Comparison of ENCODE assay signal across 18 cellular contexts in the genomic region with DNA sequence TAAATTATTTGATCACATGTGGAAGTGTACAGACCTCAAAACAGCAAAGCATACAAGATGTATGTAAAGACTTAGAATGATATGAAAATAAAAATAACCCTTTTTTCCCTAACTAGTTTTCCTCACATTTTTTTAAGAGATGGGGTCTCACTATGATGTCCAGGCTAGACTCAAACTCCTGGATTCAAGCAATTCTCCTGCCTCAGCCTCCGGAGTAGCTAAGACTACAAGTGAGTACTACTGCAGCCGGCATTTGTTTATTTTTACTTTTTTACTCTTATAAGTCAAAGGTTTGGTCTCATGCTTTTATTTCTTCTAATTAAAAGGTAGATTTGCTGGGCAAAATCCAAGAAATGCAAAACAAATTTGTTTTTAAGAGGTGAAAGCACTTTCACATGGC.
DNase-seq lines count a peak whose midpoint lies in the region; ATAC-seq, FAIRE-seq and TF ChIP-seq lines count a peak whose summit lies in the region.
"Had no signal": no experiment of that assay in that cellular context is flagged by ENCODE, and none has a peak within 500 bp of the region (broad histone marks: within the 10 kb centered on the region; RNA-seq: fewer than 3 reads in every experiment).

No MANE protein-coding gene starts in this region.

- CTCF ChIA-PET in HepG2 (lab: Yijun Ruan, JAX; ENCODE audit: low intra/inter-chr PET ratio, low total read pairs) (no interaction called here), K562 (lab: Yijun Ruan, JAX; ENCODE audit: low intra/inter-chr PET ratio) (no interaction called here)
- CTCF ChIA-PET in CD8-positive, alpha-beta memory T cell (lab: Charles Lee) = no interaction called here

- H3K9ac ChIP-seq in HepG2 (ENCODE audit: insufficient read depth, low read depth, low read length) (no peak overlapping the region), K562 (ENCODE audit: insufficient read depth in 1 of 2, low read depth in 2 of 2, low read length in 2 of 2) (no peak overlapping the region)

- TF ChIP-seq RAD21 in HepG2 (CRISPR knock-in tag; IDR thresholded peaks at IDR 0.05) = no peak
- TF ChIP-seq RAD21 in K562 (CRISPR knock-in tag; conservative IDR thresholded peaks at IDR 0.05 in 1 of 2, IDR thresholded peaks at IDR 0.05 in 1 of 2) = no peak

- no peak overlapping the region for H3K27ac ChIP-seq in HepG2 (ENCODE audit: extremely low read length, insufficient read depth, low read length)
- H3K27ac ChIP-seq in right lobe of liver = no peak overlapping the region
- no peak overlapping the region for H3K27ac ChIP-seq in K562 (ENCODE audit: extremely low read depth, low read depth, low read length)
- peak overlapping the region in 11 of 21 experiments; percentile 2 to 71 (median 42) for H3K27ac ChIP-seq in skin epidermis
- no peak overlapping the region for H3K27ac ChIP-seq in CD8-positive, alpha-beta memory T cell (ENCODE audit: low read depth, low read length)

- H3K27me3 ChIP-seq in HepG2 (ENCODE audit: control insufficient read depth in 1 of 2, insufficient read depth in 2 of 2, low read length in 2 of 2) (no peaks in the 10 kb centered on the region), right lobe of liver (no peaks in the 10 kb centered on the region), K562 (ENCODE audit: control insufficient read depth in 2 of 2, insufficient read depth in 2 of 2, low read length in 2 of 2) (no peaks in the 10 kb centered on the region)
- H3K27me3 ChIP-seq in CD8-positive, alpha-beta memory T cell (ENCODE audit: insufficient read depth, low read length, poor library complexity, severe bottlenecking) = no peaks in the 10 kb centered on the region

- BruUV-seq in HepG2 (replicated peaks; lab: Mats Ljungman, UMichigan) (no TSS peak), K562 (replicated peaks; lab: Mats Ljungman, UMichigan) (no TSS peak)

- H4K20me1 ChIP-seq in HepG2 (ENCODE audit: insufficient read depth, low read length) (no peaks in the 10 kb centered on the region), K562 (replicated peaks; ENCODE audit: control insufficient read depth, insufficient read depth, low read length) (peaks cover 12% of the 10 kb centered on the region)

- TF ChIP-seq CTCF in HepG2 (CRISPR knock-in tag; IDR thresholded peaks at IDR 0.05) (no peak), right lobe of liver (IDR thresholded peaks at IDR 0.05) (no peak), K562 (IDR thresholded peaks at IDR 0.05 in 2 of 3, conservative IDR thresholded peaks at IDR 0.05 in 1 of 3; ENCODE audit: insufficient read depth in 2 of 3, low read depth in 1 of 3, low read length in 3 of 3) (no peak), lower leg skin (IDR thresholded peaks at IDR 0.05) (no peak)

- H3K9me3 ChIP-seq in HepG2 (ENCODE audit: low read length) (no peaks in the 10 kb centered on the region), right lobe of liver (no peaks in the 10 kb centered on the region), K562 (replicated peaks; ENCODE audit: control insufficient read depth, insufficient read depth, low read depth, low read length) (no peaks in the 10 kb centered on the region)
- no peaks in the 10 kb centered on the region for H3K9me3 ChIP-seq in CD8-positive, alpha-beta memory T cell (ENCODE audit: low read length)

- H3K36me3 Mint-ChIP-seq in CD8-positive, alpha-beta memory T cell = peaks cover 12 to 19% (median 16%) of the 10 kb centered on the region in 3 donors

- H3K79me2 ChIP-seq in HepG2 (ENCODE audit: insufficient read depth, low read length) = no peaks in the 10 kb centered on the region
- peaks cover 96% of the 10 kb centered on the region for H3K79me2 ChIP-seq in K562 (ENCODE audit: control insufficient read depth, insufficient read depth, low read length)

- peaks cover 14 to 21% (median 17%) of the 10 kb centered on the region in 3 donors for H3K4me1 Mint-ChIP-seq in CD8-positive, alpha-beta memory T cell
- H3K4me1 Mint-ChIP-seq: H9 had no signal

- no peak overlapping the region for H2AFZ ChIP-seq in HepG2 (ENCODE audit: low read length)
- H2AFZ ChIP-seq in K562 (ENCODE audit: low read depth, low read length) = no peak overlapping the region

- FAIRE-seq in HepG2 (lab: Jason Lieb, UNC) = no peak
- no peak for FAIRE-seq in K562 (lab: Jason Lieb, UNC)
- FAIRE-seq: D721Med, G401.6 had no signal

- H3K27me3 Mint-ChIP-seq in CD8-positive, alpha-beta memory T cell = no peaks in the 10 kb centered on the region
- H3K27me3 Mint-ChIP-seq: CD4-positive, alpha-beta memory T cell had no signal

- intact Hi-C loops in HepG2 (cut with micrococcal nuclease; ENCODE audit: unreplicated experiment) = no loop called here
- intact Hi-C loops in right lobe of liver (cut with DNase I) = no loop called here
- intact Hi-C loops in K562 (cut with micrococcal nuclease) = no loop called here
- intact Hi-C loops in lower leg skin (cut with DNase I; ENCODE audit: low total_unique reads) = no loop called here

- H3K4me3 Mint-ChIP-seq in CD8-positive, alpha-beta memory T cell = no peak overlapping the region
- H3K4me3 Mint-ChIP-seq: H9 had no signal

- TF ChIP-seq POLR2A in HepG2 (IDR thresholded peaks at IDR 0.05; ENCODE audit: insufficient read depth in 1 of 2, low read depth in 2 of 2, low read length in 2 of 2) = no peak
- no peak for TF ChIP-seq POLR2A in right lobe of liver (IDR thresholded peaks at IDR 0.05)
- TF ChIP-seq POLR2A in K562 (conservative IDR thresholded peaks at IDR 0.05) = no peak
- TF ChIP-seq POLR2A in lower leg skin (IDR thresholded peaks at IDR 0.05) = no peak

- POLR2A ChIA-PET in HepG2 (lab: Yijun Ruan, JAX) (no interaction called here), K562 (lab: Yijun Ruan, JAX) (interaction anchor here (1.1 to 1.6 kb wide), 2 partner anchors 21 to 23 kb away, joined by 3 to 4 read pairs; no protein-coding TSS in a partner anchor)
- POLR2A ChIA-PET in CD8-positive, alpha-beta memory T cell (lab: Charles Lee) = no interaction called here

- H3K4me3 ChIP-seq in HepG2 (replicated peaks in 1 of 3; ENCODE audit: insufficient read depth in 1 of 3, low read depth in 2 of 3, low read length in 3 of 3) = no peak overlapping the region
- H3K4me3 ChIP-seq in right lobe of liver = no peak overlapping the region
- no peak overlapping the region for H3K4me3 ChIP-seq in K562
- no peak overlapping the region for H3K4me3 ChIP-seq in skin epidermis
- H3K4me3 ChIP-seq in lower leg skin (ENCODE audit: low read depth, poor library complexity, severe bottlenecking) = no peak overlapping the region
- H3K4me3 ChIP-seq in CD8-positive, alpha-beta memory T cell (ENCODE audit: low read length) = no peak overlapping the region

- peak overlapping the region in 1 of 8 donors; percentile 11 for H3K27ac Mint-ChIP-seq in CD8-positive, alpha-beta memory T cell
- H3K27ac Mint-ChIP-seq: CD4-positive, alpha-beta memory T cell; H9 had no signal

- TF ChIP-seq EP300 in HepG2 (IDR thresholded peaks at IDR 0.05; ENCODE audit: low read depth in 2 of 2, low read length in 2 of 2) (no peak), HepG2 (CRISPR knock-in tag; IDR thresholded peaks at IDR 0.05; ENCODE audit: borderline replicate concordance) (no peak), K562 (IDR thresholded peaks at IDR 0.05; ENCODE audit: low read length) (no peak)

- H3K4me1 ChIP-seq in HepG2 (ENCODE audit: insufficient read depth, low read length) (no peaks in the 10 kb centered on the region), right lobe of liver (peaks cover 0 to 13% (median 0%) of the 10 kb centered on the region in 4 donors), K562 (replicated peaks in 1 of 2; ENCODE audit: control insufficient read depth in 2 of 2, insufficient read depth in 2 of 2, low read length in 2 of 2) (peaks cover 17 to 37% of the 10 kb centered on the region in 2 experiments; a peak in 4 of 5 replicates)
- peaks cover 13% of the 10 kb centered on the region for H3K4me1 ChIP-seq in CD8-positive, alpha-beta memory T cell (ENCODE audit: insufficient read depth, low read length)

- H3K4me2 ChIP-seq in HepG2 (ENCODE audit: low read depth, low read length) (no peak overlapping the region), K562 (ENCODE audit: insufficient read depth, low read length) (no peak overlapping the region)

- H3K36me3 ChIP-seq in HepG2 (replicated peaks in 1 of 2; ENCODE audit: control insufficient read depth in 1 of 2, insufficient read depth in 2 of 2, low read length in 2 of 2) (no peaks in the 10 kb centered on the region), right lobe of liver (no peaks in the 10 kb centered on the region), K562 (ENCODE audit: control insufficient read depth, insufficient read depth, low read length) (peaks cover 40% of the 10 kb centered on the region; the same call in 2 of the 3 replicates)
- H3K36me3 ChIP-seq in CD8-positive, alpha-beta memory T cell (ENCODE audit: insufficient read depth, low read length) = no peaks in the 10 kb centered on the region

- no peak for ATAC-seq in HepG2
- ATAC-seq in right lobe of liver = no peak
- ATAC-seq in K562 = no peak
- ATAC-seq in HG03460 (IDR thresholded peaks at IDR 0.05; ENCODE audit: unreplicated experiment) = no peak

- no peak for DNase-seq in HepG2 (ENCODE audit: low spot score)
- DNase-seq in right lobe of liver = no peak
- no peak for DNase-seq in K562 (ENCODE audit: extremely low read depth in 1 of 4, low spot score in 3 of 4)
- no peak for DNase-seq in lower leg skin (ENCODE audit: low spot score in 2 of 2)
- DNase-seq in CD8-positive, alpha-beta memory T cell = no peak
- DNase-seq: 8988T; AML-193; C1 segment of cervical spinal cord; CD4-positive, alpha-beta memory T cell; COR-L47; DMS153; EL; GOT3; H9 had no signal

- WGBS in HepG2 (ENCODE audit: low lambda C conversion rate) = 97% methylated on average over 2 of the region's 2 CpGs
- 94% methylated on average over 2 of the region's 2 CpGs for WGBS in right lobe of liver (ENCODE audit: insufficient coverage, low coverage, low lambda C conversion rate, missing lambda C conversion rate)
- 84% methylated on average over 2 of the region's 2 CpGs for WGBS in K562 (ENCODE audit: insufficient coverage, low coverage, missing lambda C conversion rate)
- WGBS in lower leg skin, 2 donors = 99 to 100% methylated on average over 2 of the region's 2 CpGs

- in situ Hi-C loops in HepG2 (cut with HindIII; ENCODE audit: extremely low pct_ligation_motif_present, low pct_unique_long_range_greater_than_20kb) = no loop called here
- in situ Hi-C loops in K562 (cut with MboI) = no loop called here

- no peaks in the 10 kb centered on the region for H3K9me1 ChIP-seq in K562 (ENCODE audit: control insufficient read depth, insufficient read depth, low read length)

- no peaks in the 10 kb centered on the region for H3K9me3 Mint-ChIP-seq in CD8-positive, alpha-beta memory T cell

TF ChIP-seq in K562, 482 proteins besides CTCF, POLR2A, EP300 and RAD21 (continues in another document):
- TF ChIP-seq SRSF3 (IDR thresholded peaks at IDR 0.05; ENCODE audit: insufficient read depth, low read length) = no peak
- TF ChIP-seq HDAC3 (IDR thresholded peaks at IDR 0.05; ENCODE audit: borderline replicate concordance, partially characterized antibody) = no peak

Comparison
In these comparisons a context has a peak if more than half of its experiments do, and no peak if none do; other contexts are left out.
1. H3K27ac ChIP-seq: peak in skin epidermis (11 of 21); none in HepG2 (single experiment), right lobe of liver (0 of 3), K562 (single experiment) and CD8-positive, alpha-beta memory T cell (single experiment).